Comparison of ENCODE assay signal across 8 cellular contexts in the genomic region with DNA sequence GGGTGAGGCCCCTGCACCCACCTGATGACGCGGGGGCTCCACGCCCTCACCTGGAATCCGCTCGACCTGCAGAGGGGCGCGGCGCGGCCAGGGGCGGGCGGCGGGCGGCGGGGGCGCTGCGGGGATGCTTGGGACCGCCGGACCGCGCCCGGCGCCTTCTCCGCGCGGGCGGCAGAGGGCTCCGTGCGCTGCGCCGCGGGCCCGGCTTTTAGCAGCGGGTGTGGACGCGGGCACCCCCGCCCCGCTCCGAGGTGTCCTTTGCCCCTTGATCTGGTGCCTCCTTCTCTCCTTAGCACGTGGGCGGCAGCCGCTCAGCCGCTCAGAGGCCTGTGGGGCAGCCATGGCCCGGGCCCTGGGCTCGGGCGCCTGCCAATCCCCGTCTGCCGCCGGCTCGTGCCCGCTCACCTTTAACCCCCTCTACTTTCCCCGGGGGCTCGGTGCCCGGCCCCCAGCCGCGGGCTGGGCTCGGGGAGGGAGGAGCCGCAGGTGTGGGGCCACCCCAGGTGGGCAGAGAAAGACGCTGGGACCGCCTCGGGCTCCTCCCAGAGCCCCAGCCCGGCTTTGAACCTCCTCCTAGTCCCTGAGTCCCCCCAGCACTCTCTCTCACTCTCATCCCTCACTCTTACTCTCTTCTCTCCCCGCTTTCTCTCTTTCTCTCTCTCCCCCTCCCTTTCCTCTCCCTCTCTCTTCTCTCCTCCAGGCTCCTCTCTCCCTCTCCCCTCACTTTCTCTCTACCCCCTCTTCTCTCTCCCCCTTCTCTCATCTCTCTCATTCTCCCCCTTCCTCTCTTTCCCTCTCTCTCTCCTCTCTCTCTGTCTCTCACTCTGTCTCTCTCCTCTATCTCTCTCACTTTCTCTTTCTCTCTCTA. TPM values are rescaled to one million over a fixed set of nuclear protein-coding genes. Genes with fewer than 3 reads are reported as not detected.
A peak's percentile ranks its signal among the peaks of the same experiment; 100 is the strongest.
DNase-seq lines count a peak whose midpoint lies in the region; ATAC-seq, FAIRE-seq and TF ChIP-seq lines count a peak whose summit lies in the region.

No MANE protein-coding gene starts in this region.

- SMC1A ChIA-PET in GM12878 (lab: Charles Lee; ENCODE audit: uncharacterized antibody, unreplicated experiment) = no interaction called here

- no peaks in the 10 kb centered on the region for H3K79me2 ChIP-seq in GM12878 (ENCODE audit: control insufficient read depth, insufficient read depth, low read length)

- H3K9me3 ChIP-seq in GM12878 (replicated peaks; ENCODE audit: control insufficient read depth, insufficient read depth, low read length) (no peaks in the 10 kb centered on the region), thoracic aorta (no peaks in the 10 kb centered on the region)

- H3K4me3 ChIP-seq in GM12878 (no peak overlapping the region), thoracic aorta (peak overlapping the region; percentile 70)

- CTCF ChIA-PET in GM12878 (lab: Yijun Ruan, JAX) = no interaction called here

- WGBS in GM12878 (ENCODE audit: insufficient coverage, insufficient replicate concordance, low lambda C conversion rate, missing lambda C conversion rate) = 1% methylated on average over 49 of the region's 62 CpGs

- intact Hi-C loops in GM12878 (cut with micrococcal nuclease; ENCODE audit: unreplicated experiment) = no loop called here

- no peak overlapping the region; the same call in 1 of the 2 replicates for H2AFZ ChIP-seq in GM12878 (ENCODE audit: control insufficient read depth, low read depth, low read length)

- DNase-seq in GM13976 (ENCODE audit: low spot score) = peak; percentile 63
- DNase-seq in NOMO-1 treated with dmso at 0.1 percent for 144 hours (lab: John Stamatoyannopoulos, UW; ENCODE audit: unreplicated experiment) = peak; percentile 46
- DNase-seq in GM12878 (ENCODE audit: low read depth, low spot score) = no peak
- DNase-seq in left lobe of liver (ENCODE audit: low spot score) = peak; percentile 96
- DNase-seq in thoracic aorta (ENCODE audit: low spot score) = no peak
- DNase-seq in cerebellar nuclear complex (lab: John Stamatoyannopoulos, UW) = no peak

- H3K4me1 ChIP-seq in GM12878 (ENCODE audit: control insufficient read depth, insufficient read depth, low read length) = no peaks in the 10 kb centered on the region
- peaks cover 0 to 5% of the 10 kb centered on the region in 2 donors for H3K4me1 ChIP-seq in thoracic aorta (ENCODE audit: control insufficient read depth in 1 of 2, low read depth in 2 of 2)

- H3K4me2 ChIP-seq in GM12878 (ENCODE audit: control insufficient read depth, insufficient read depth) = peak overlapping the region; percentile 17; the same call in 1 of the 2 replicates

- no TSS peak for BruUV-seq in GM12878 (replicated peaks; lab: Mats Ljungman, UMichigan)

- RAD21 ChIA-PET in GM12878 (lab: Charles Lee; ENCODE audit: unreplicated experiment) = no interaction called here

- no peak overlapping the region for H3K27ac ChIP-seq in GM12878 (ENCODE audit: control insufficient read depth, insufficient read depth)
- no peak overlapping the region for H3K27ac ChIP-seq in thoracic aorta

- TF ChIP-seq POLR2A in GM12878 (IDR thresholded peaks at IDR 0.05; ENCODE audit: low read depth, low read length) = no peak

- no peak for TF ChIP-seq RAD21 in GM12878 (IDR thresholded peaks at IDR 0.05; ENCODE audit: insufficient read depth, low read depth, low read length)

- no peak overlapping the region for H3K9ac ChIP-seq in GM12878 (ENCODE audit: control insufficient read depth, insufficient read depth, low read length)

- in situ Hi-C loops in GM13976 (cut with MboI; ENCODE audit: low sequenced_read_pairs, unreplicated experiment) = no loop called here
- in situ Hi-C loops in GM12878 (cut with MboI) = no loop called here

- no peak for FAIRE-seq in GM12878 (lab: Jason Lieb, UNC)

- ATAC-seq in GM12878 (peak; percentile 73), left lobe of liver (peak; percentile 83), thoracic aorta (ENCODE audit: insufficient number of reproducible peaks, low FRiP score, low read depth) (no peak), GM21528 (IDR thresholded peaks at IDR 0.05; ENCODE audit: low FRiP score, unreplicated experiment) (no peak), GM21717 (IDR thresholded peaks at IDR 0.05; ENCODE audit: unreplicated experiment) (no peak)

- TF ChIP-seq EP300 in GM12878 (IDR thresholded peaks at IDR 0.05; ENCODE audit: borderline replicate concordance in 1 of 2, control insufficient read depth in 1 of 2, low read depth in 2 of 2, low read length in 2 of 2) = no peak

- H3K27me3 ChIP-seq in GM12878 (replicated peaks in 1 of 2; ENCODE audit: control insufficient read depth in 2 of 2, insufficient read depth in 2 of 2, low read length in 1 of 2) = peaks cover 1 to 11% of the 10 kb centered on the region in 2 experiments
- peaks cover 6% of the 10 kb centered on the region for H3K27me3 ChIP-seq in thoracic aorta (replicated peaks; ENCODE audit: insufficient read depth)

- no peak for TF ChIP-seq CTCF in GM13976 (IDR thresholded peaks at IDR 0.05; ENCODE audit: borderline replicate concordance, control extremely low read depth, extremely low read depth, insufficient read depth, missing control alignments)
- no peak; a peak in 1 of 6 replicates for TF ChIP-seq CTCF in GM12878 (IDR thresholded peaks at IDR 0.05 in 2 of 3, conservative IDR thresholded peaks at IDR 0.05 in 1 of 3; ENCODE audit: control insufficient read depth in 2 of 3, extremely low read depth in 1 of 3, insufficient read depth in 1 of 3, low read depth in 3 of 3, low read length in 3 of 3)
- TF ChIP-seq CTCF in thoracic aorta (IDR thresholded peaks at IDR 0.05) = no peak

- H4K20me1 ChIP-seq in GM12878 (ENCODE audit: control insufficient read depth, insufficient read depth) = no peaks in the 10 kb centered on the region

- POLR2A ChIA-PET in GM12878 (lab: Charles Lee) = no interaction called here

- no peaks in the 10 kb centered on the region for H3K36me3 ChIP-seq in GM12878 (ENCODE audit: control insufficient read depth in 2 of 2, insufficient read depth in 2 of 2, low read length in 1 of 2)
- H3K36me3 ChIP-seq in thoracic aorta = no peaks in the 10 kb centered on the region

RNA-seq across cellular contexts. Expression of a gene that starts 19.7 kb away (rescaled TPM):
- 0.33 TPM in 1 of 2 replicates, not detected in the other for total RNA-seq in GM12878 (2013; cell fraction: nucleolus; rRNA removed)
- 0.11 and 0.27 TPM in 2 replicates for total RNA-seq in GM12878 (2014; rRNA removed)
- not detected in 2 replicates for total RNA-seq in GM12878 (2014; rRNA removed; fragmentation: Illumina TruSeq; extraction: Trizol)
- 0.21 and 0.27 TPM in 2 replicates for total RNA-seq in GM12878 (2021)
- polyA plus RNA-seq in GM12878 (2011; ENCODE audit: low read depth) = not detected
- polyA plus RNA-seq in GM12878 (2011; rRNA removed) = 0.14 and 0.45 TPM in 2 replicates
- polyA plus RNA-seq in GM12878 (2011; cell fraction: cytosol; rRNA removed) = 0.55 and 0.87 TPM in 2 replicates
- 0.35 and 0.67 TPM in 2 replicates for polyA plus RNA-seq in GM12878 (2011; cell fraction: nucleus; rRNA removed)
- polyA plus RNA-seq in GM12878 (2012) = 0.54 and 0.90 TPM in 2 replicates
- not detected in 2 replicates for polyA plus RNA-seq in GM12878 (2014; fragmentation: Illumina TruSeq; extraction: Trizol)
- polyA plus RNA-seq in GM12878 (2014; fragmentation: Nextera tagmentation; extraction: Ambion mirVana) = not detected
- polyA plus RNA-seq in GM12878 (2014; rRNA removed) = 0.10 TPM in 1 of 2 replicates, not detected in the other
- polyA plus RNA-seq in GM12878 (2016; fragmentation: Nextera tagmentation; extraction: Ambion mirVana) = not detected
- 0.21 TPM in 1 of 2 replicates, not detected in the other for polyA minus RNA-seq in GM12878 (2011; rRNA and poly(A)+ RNA removed)
- polyA minus RNA-seq in GM12878 (2011; cell fraction: cytosol; rRNA and poly(A)+ RNA removed) = not detected in 2 replicates
- polyA minus RNA-seq in GM12878 (2011; cell fraction: nucleus; rRNA and poly(A)+ RNA removed) = not detected in 2 replicates
- total RNA-seq in left lobe of liver = 2.6 TPM
- total RNA-seq in thoracic aorta = 1 to 10 TPM in 1 of 2 donors, under 1 TPM in 1; 0.92 to 1.2 TPM

RNA-seq across cellular contexts. Expression of a gene that starts 23.6 kb away (rescaled TPM):
- total RNA-seq in GM12878 (2013; cell fraction: nucleolus; rRNA removed) = not detected in 2 replicates
- total RNA-seq in GM12878 (2014; rRNA removed) (not detected in 2 replicates), GM12878 (2014; rRNA removed; fragmentation: Illumina TruSeq; extraction: Trizol) (not detected in 2 replicates), GM12878 (2021) (0.21 and 0.69 TPM in 2 replicates), left lobe of liver (457 TPM), thoracic aorta (10 to 100 TPM in 1 of 2 donors, 1 to 10 TPM in 1; 6.4 to 36.4 TPM)
- not detected for polyA plus RNA-seq in GM12878 (2011; ENCODE audit: low read depth)
- polyA plus RNA-seq in GM12878 (2011; rRNA removed) (not detected in 2 replicates), GM12878 (2014; fragmentation: Illumina TruSeq; extraction: Trizol) (not detected in 2 replicates), GM12878 (2014; fragmentation: Nextera tagmentation; extraction: Ambion mirVana) (not detected), GM12878 (2014; rRNA removed) (not detected in 2 replicates), GM12878 (2016; fragmentation: Nextera tagmentation; extraction: Ambion mirVana) (not detected)
- polyA plus RNA-seq in GM12878 (2011; cell fraction: cytosol; rRNA removed) = not detected in 2 replicates
- not detected in 2 replicates for polyA plus RNA-seq in GM12878 (2011; cell fraction: nucleus; rRNA removed)
- not detected in 2 replicates for polyA plus RNA-seq in GM12878 (2012)
- polyA minus RNA-seq in GM12878 (2011; rRNA and poly(A)+ RNA removed) = not detected in 2 replicates
- 0.42 and 2.7 TPM in 2 replicates for polyA minus RNA-seq in GM12878 (2011; cell fraction: cytosol; rRNA and poly(A)+ RNA removed)
- polyA minus RNA-seq in GM12878 (2011; cell fraction: nucleus; rRNA and poly(A)+ RNA removed) = not detected in 2 replicates

RNA-seq across cellular contexts. Expression of a gene that starts 35.3 kb away (rescaled TPM):
- 7.9 and 8.3 TPM in 2 replicates for total RNA-seq in GM12878 (2013; cell fraction: nucleolus; rRNA removed)
- total RNA-seq in GM12878 (2014; rRNA removed) = 9.2 and 11.2 TPM in 2 replicates
- total RNA-seq in GM12878 (2014; rRNA removed; fragmentation: Illumina TruSeq; extraction: Trizol) = 4.1 TPM in 2 replicates
- 13.4 and 13.5 TPM in 2 replicates for total RNA-seq in GM12878 (2021)
- polyA plus RNA-seq in GM12878 (2011; ENCODE audit: low read depth) = 2.6 TPM
- polyA plus RNA-seq in GM12878 (2011; rRNA removed) = 4.1 and 4.5 TPM in 2 replicates
- 7.1 and 9.8 TPM in 2 replicates for polyA plus RNA-seq in GM12878 (2011; cell fraction: cytosol; rRNA removed)
- 6.0 and 7.7 TPM in 2 replicates for polyA plus RNA-seq in GM12878 (2011; cell fraction: nucleus; rRNA removed)
- polyA plus RNA-seq in GM12878 (2012) = 8.0 and 8.6 TPM in 2 replicates
- polyA plus RNA-seq in GM12878 (2014; fragmentation: Illumina TruSeq; extraction: Trizol) = 3.2 and 5.5 TPM in 2 replicates
- polyA plus RNA-seq in GM12878 (2014; fragmentation: Nextera tagmentation; extraction: Ambion mirVana) = 1 to 10 TPM; 2.1 to 3.5 TPM
- polyA plus RNA-seq in GM12878 (2014; rRNA removed) = 19.0 and 19.2 TPM in 2 replicates
- 10 to 100 TPM; 10.3 to 12.4 TPM for polyA plus RNA-seq in GM12878 (2016; fragmentation: Nextera tagmentation; extraction: Ambion mirVana)
- 4.4 and 7.6 TPM in 2 replicates for polyA minus RNA-seq in GM12878 (2011; rRNA and poly(A)+ RNA removed)
- polyA minus RNA-seq in GM12878 (2011; cell fraction: cytosol; rRNA and poly(A)+ RNA removed) = 2.4 and 2.8 TPM in 2 replicates
- 6.2 and 11.5 TPM in 2 replicates for polyA minus RNA-seq in GM12878 (2011; cell fraction: nucleus; rRNA and poly(A)+ RNA removed)
- 10.0 TPM for total RNA-seq in left lobe of liver
- 1 to 10 TPM; 3.9 to 7.8 TPM for total RNA-seq in thoracic aorta

RNA-seq across cellular contexts. Expression of a gene that starts 35.4 kb away (rescaled TPM):
- total RNA-seq in GM12878 (2013; cell fraction: nucleolus; rRNA removed) = 28.4 and 29.4 TPM in 2 replicates
- total RNA-seq in GM12878 (2014; rRNA removed) (75.3 and 82.9 TPM in 2 replicates), GM12878 (2014; rRNA removed; fragmentation: Illumina TruSeq; extraction: Trizol) (69.8 and 71.1 TPM in 2 replicates), GM12878 (2021) (73.7 and 84.9 TPM in 2 replicates), left lobe of liver (28.2 TPM), thoracic aorta (10 to 100 TPM; 36.9 to 51.0 TPM)
- 44.4 TPM for polyA plus RNA-seq in GM12878 (2011; ENCODE audit: low read depth)
- polyA plus RNA-seq in GM12878 (2011; rRNA removed) (98.5 and 114 TPM in 2 replicates), GM12878 (2014; fragmentation: Illumina TruSeq; extraction: Trizol) (96.0 and 109 TPM in 2 replicates), GM12878 (2014; fragmentation: Nextera tagmentation; extraction: Ambion mirVana) (10 to 100 TPM; 36.4 to 89.9 TPM), GM12878 (2014; rRNA removed) (117 and 123 TPM in 2 replicates), GM12878 (2016; fragmentation: Nextera tagmentation; extraction: Ambion mirVana) (100 to 1,000 TPM; 137 to 138 TPM)
- 138 and 180 TPM in 2 replicates for polyA plus RNA-seq in GM12878 (2011; cell fraction: cytosol; rRNA removed)
- polyA plus RNA-seq in GM12878 (2011; cell fraction: nucleus; rRNA removed) = 67.4 and 98.6 TPM in 2 replicates
- 55.5 and 68.2 TPM in 2 replicates for polyA plus RNA-seq in GM12878 (2012)
- 46.3 and 61.5 TPM in 2 replicates for polyA minus RNA-seq in GM12878 (2011; rRNA and poly(A)+ RNA removed)
- polyA minus RNA-seq in GM12878 (2011; cell fraction: cytosol; rRNA and poly(A)+ RNA removed) = 14.4 and 26.0 TPM in 2 replicates
- 9.3 and 17.6 TPM in 2 replicates for polyA minus RNA-seq in GM12878 (2011; cell fraction: nucleus; rRNA and poly(A)+ RNA removed)

Comparison
In these comparisons a context has a peak if more than half of its experiments do, and no peak if none do; other contexts are left out.
1. DNase-seq: peak in GM13976 (single experiment), NOMO-1 treated with dmso at 0.1 percent for 144 hours (single experiment) and left lobe of liver (single experiment); none in GM12878 (single experiment), thoracic aorta (single experiment) and cerebellar nuclear complex (0 of 2).
2. ATAC-seq: peak in GM12878 (single experiment) and left lobe of liver (single experiment); none in thoracic aorta (single experiment), GM21528 (single experiment) and GM21717 (single experiment).
3. RNA of a gene that starts 23.6 kb away (total RNA-seq): 457 TPM in left lobe of liver (single experiment); 6.4 to 36.4 TPM in thoracic aorta and 0.21 to 0.69 TPM in GM12878; every median in the first group is over 10 times any median in the second.